19 cellular contexts compared by ENCODE assay signal in genomic region chr12:50615534-50616296, GRCh38.
DNase-seq lines count a peak whose midpoint lies in the region; ATAC-seq, FAIRE-seq and TF ChIP-seq lines count a peak whose summit lies in the region.
"Had no signal": no experiment of that assay in that cellular context is flagged by ENCODE, and none has a peak within 500 bp of the region (broad histone marks: within the 10 kb centered on the region; RNA-seq: fewer than 3 reads in every experiment).

No MANE protein-coding gene starts in this region.

- H3K27me3 ChIP-seq in SJSA1 (replicated peaks) (no peaks in the 10 kb centered on the region), dorsolateral prefrontal cortex (no peaks in the 10 kb centered on the region), trophoblast cell (ENCODE audit: insufficient read depth, low read length) (no peaks in the 10 kb centered on the region), neural progenitor cell (no peaks in the 10 kb centered on the region)

- H3K36me3 ChIP-seq in SJSA1 (no peaks in the 10 kb centered on the region; the same call in 1 of the 2 replicates), trophoblast cell (ENCODE audit: control insufficient read depth in 1 of 2, insufficient read depth in 2 of 2, low read length in 2 of 2) (no peaks in the 10 kb centered on the region), neural progenitor cell (no peaks in the 10 kb centered on the region)

- no peak overlapping the region for H3K23ac ChIP-seq in trophoblast cell (ENCODE audit: low read length)

- H2BK12ac ChIP-seq in trophoblast cell (ENCODE audit: low read length), result no peak overlapping the region

- no peak overlapping the region for H3K18ac ChIP-seq in trophoblast cell (ENCODE audit: low read length)

- TF ChIP-seq CTCF in dorsolateral prefrontal cortex (IDR thresholded peaks at IDR 0.05 in 54 of 56, conservative IDR thresholded peaks at IDR 0.05 in 2 of 56; ENCODE audit: low read depth in 1 of 56, partially characterized antibody in 56 of 56) (no peak), neural progenitor cell (IDR thresholded peaks at IDR 0.05) (no peak)

- intact Hi-C loops in dorsolateral prefrontal cortex (cut with DNase I), result no loop called here
- intact Hi-C loops in activated T-helper 2 cell treated with anti-CD3 and anti-CD28 coated beads, Interferon-gamma antibody, Interleukin-2, Interleukin-4, amounts not matched to agents 10 μg/mL and 5 μg/mL and 100 μg/mL, durations not matched to agents 14 hours and 24 hours and 36 hours (cut with micrococcal nuclease), result no loop called here

- H4K20me1 ChIP-seq in neural progenitor cell (ENCODE audit: low read depth), result peaks cover 11% of the 10 kb centered on the region

- H3K79me2 ChIP-seq in trophoblast cell (ENCODE audit: control insufficient read depth, insufficient read depth, low read length, poor library complexity), result peaks cover 11% of the 10 kb centered on the region
- H3K79me2 ChIP-seq in neural progenitor cell (ENCODE audit: low read depth), result peaks cover 44% of the 10 kb centered on the region

- no peak overlapping the region for H4K12ac ChIP-seq in trophoblast cell (ENCODE audit: low read depth, low read length)

- H3K4me1 Mint-ChIP-seq in activated T-helper 2 cell treated with anti-CD3 and anti-CD28 coated beads, Interferon-gamma antibody, Interleukin-2, Interleukin-4, amounts not matched to agents 10 μg/mL and 5 μg/mL and 100 μg/mL, durations not matched to agents 14 hours and 24 hours and 36 hours (ENCODE audit: low read depth), result peaks cover 17% of the 10 kb centered on the region
- H3K4me1 Mint-ChIP-seq in neural progenitor cell, result peaks cover 14% of the 10 kb centered on the region

- H3F3A ChIP-seq in neural progenitor cell (ENCODE audit: low read depth), result peaks cover 27% of the 10 kb centered on the region

- H3K4me1 ChIP-seq in SJSA1 (replicated peaks) (peaks cover 73% of the 10 kb centered on the region), trophoblast cell (ENCODE audit: control insufficient read depth in 1 of 2, insufficient read depth in 2 of 2, low read length in 2 of 2) (peaks cover 32 to 43% of the 10 kb centered on the region in 2 experiments), neural progenitor cell (peaks cover 24% of the 10 kb centered on the region)

- H3K14ac ChIP-seq in trophoblast cell (ENCODE audit: low read length), result peak overlapping the region; percentile 53

- ATAC-seq in HG03025 (IDR thresholded peaks at IDR 0.05; ENCODE audit: low FRiP score, unreplicated experiment), result no peak
- ATAC-seq: stimulated activated naive CD8-positive, alpha-beta T cell treated with anti-CD3 and anti-CD28 coated beads, Interleukin-15, Interleukin-2, amounts not matched to agents 100 U/mL and 50 U/mL, for 24 hours had no signal

- no peaks in the 10 kb centered on the region for H3K9me3 ChIP-seq in SJSA1 (replicated peaks)
- no peaks in the 10 kb centered on the region for H3K9me3 ChIP-seq in trophoblast cell (ENCODE audit: insufficient read depth, low read depth, low read length)
- no peaks in the 10 kb centered on the region for H3K9me3 ChIP-seq in neural progenitor cell (ENCODE audit: low read depth)

- H3K4me3 ChIP-seq in SJSA1 (no peak overlapping the region), dorsolateral prefrontal cortex (no peak overlapping the region), trophoblast cell (ENCODE audit: low read depth, low read length) (no peak overlapping the region), neural progenitor cell (no peak overlapping the region)

- no peak for DNase-seq in H54 (ENCODE audit: insufficient read length, low spot score)
- DNase-seq in SJSA1 (ENCODE audit: low read depth in 1 of 2, low spot score in 2 of 2), result peak in 1 of 2 experiments; percentile 42
- no peak for DNase-seq in dorsolateral prefrontal cortex
- DNase-seq in trophoblast cell, result peak in 1 of 2 donors; percentile 65
- no peak for DNase-seq in activated T-helper 2 cell treated with anti-CD3 and anti-CD28 coated beads, Interferon-gamma antibody, Interleukin-2, Interleukin-4, amounts not matched to agents 10 μg/mL and 5 μg/mL and 100 μg/mL, durations not matched to agents 14 hours and 24 hours and 36 hours (ENCODE audit: low spot score)
- DNase-seq in kidney tubule cell (ENCODE audit: low spot score), result no peak
- DNase-seq in neural progenitor cell (ENCODE audit: low spot score), result no peak
- DNase-seq: activated gamma-delta T cell; GDM1; hippocampal formation; NCI-H1436; NCI-H524; stimulated activated naive CD8-positive, alpha-beta T cell treated with anti-CD3 and anti-CD28 coated beads, Interleukin-15, Interleukin-2, amounts not matched to agents 100 U/mL and 50 U/mL, for 24 hours had no signal

- H2AFZ ChIP-seq in trophoblast cell (ENCODE audit: insufficient read depth, low read length, poor library complexity), result no peak overlapping the region
- no peak overlapping the region for H2AFZ ChIP-seq in neural progenitor cell (replicated peaks)

- no peak overlapping the region for H2AK5ac ChIP-seq in trophoblast cell (ENCODE audit: low read length)

- no peak overlapping the region for H3K4me2 ChIP-seq in trophoblast cell (ENCODE audit: low read length)
- H3K4me2 ChIP-seq in neural progenitor cell, result no peak overlapping the region

- no peak for TF ChIP-seq POLR2A in H54 (IDR thresholded peaks at IDR 0.05; ENCODE audit: low read depth, low read length)

- peaks cover 49% of the 10 kb centered on the region for H3K79me1 ChIP-seq in trophoblast cell (ENCODE audit: low read length)

- H4K8ac ChIP-seq in trophoblast cell (ENCODE audit: low read depth, low read length), result no peak overlapping the region

- peak overlapping the region; percentile 42 for H3K27ac ChIP-seq in SJSA1
- peak overlapping the region in 35 of 59 donors; percentile 3 to 78 (median 31) for H3K27ac ChIP-seq in dorsolateral prefrontal cortex
- peak overlapping the region; percentile 75 for H3K27ac ChIP-seq in trophoblast cell (ENCODE audit: low read depth, low read length)
- H3K27ac ChIP-seq in neural progenitor cell, result no peak overlapping the region
- H3K27ac ChIP-seq: C4-2B had no signal

- no peak overlapping the region for H3K4ac ChIP-seq in trophoblast cell (ENCODE audit: low read depth, low read length)

- FAIRE-seq in H54 (lab: Jason Lieb, UNC), result peak; percentile 11
- FAIRE-seq: endothelial cell of umbilical vein, RCC 7860 had no signal

- peak overlapping the region; percentile 82 for H2BK120ac ChIP-seq in trophoblast cell (ENCODE audit: insufficient read depth, low read length, poor library complexity)

- H3K27me3 Mint-ChIP-seq in activated T-helper 2 cell treated with anti-CD3 and anti-CD28 coated beads, Interferon-gamma antibody, Interleukin-2, Interleukin-4, amounts not matched to agents 10 μg/mL and 5 μg/mL and 100 μg/mL, durations not matched to agents 14 hours and 24 hours and 36 hours (ENCODE audit: low read depth), result no peaks in the 10 kb centered on the region
- H3K27me3 Mint-ChIP-seq in neural progenitor cell (ENCODE audit: insufficient read depth, low read depth), result peaks cover 3% of the 10 kb centered on the region
- H3K27me3 Mint-ChIP-seq: IgD-negative memory B cell had no signal

- no peaks in the 10 kb centered on the region for H3K36me3 Mint-ChIP-seq in activated T-helper 2 cell treated with anti-CD3 and anti-CD28 coated beads, Interferon-gamma antibody, Interleukin-2, Interleukin-4, amounts not matched to agents 10 μg/mL and 5 μg/mL and 100 μg/mL, durations not matched to agents 14 hours and 24 hours and 36 hours (ENCODE audit: low read depth)
- no peaks in the 10 kb centered on the region for H3K36me3 Mint-ChIP-seq in neural progenitor cell
- H3K36me3 Mint-ChIP-seq: IgD-negative memory B cell had no signal

- no peaks in the 10 kb centered on the region for H3K9me3 Mint-ChIP-seq in activated T-helper 2 cell treated with anti-CD3 and anti-CD28 coated beads, Interferon-gamma antibody, Interleukin-2, Interleukin-4, amounts not matched to agents 10 μg/mL and 5 μg/mL and 100 μg/mL, durations not matched to agents 14 hours and 24 hours and 36 hours
- no peaks in the 10 kb centered on the region for H3K9me3 Mint-ChIP-seq in neural progenitor cell
- H3K9me3 Mint-ChIP-seq: IgD-negative memory B cell, neural crest cell had no signal

- no peak overlapping the region for H3K4me3 Mint-ChIP-seq in activated T-helper 2 cell treated with anti-CD3 and anti-CD28 coated beads, Interferon-gamma antibody, Interleukin-2, Interleukin-4, amounts not matched to agents 10 μg/mL and 5 μg/mL and 100 μg/mL, durations not matched to agents 14 hours and 24 hours and 36 hours (ENCODE audit: low read depth)
- no peak overlapping the region for H3K4me3 Mint-ChIP-seq in neural progenitor cell
- H3K4me3 Mint-ChIP-seq: IgD-negative memory B cell, neural crest cell had no signal

- peak overlapping the region; percentile 75 for H2BK5ac ChIP-seq in trophoblast cell (ENCODE audit: low read depth, low read length, poor library complexity)

- no CpG with 5 or more reads among the region's 5 CpGs for WGBS in trophoblast cell (ENCODE audit: extremely low coverage, insufficient coverage, insufficient read length)

- H3K9ac ChIP-seq in trophoblast cell (ENCODE audit: low read length) (no peak overlapping the region), neural progenitor cell (no peak overlapping the region)

- H4K91ac ChIP-seq in trophoblast cell (ENCODE audit: low read depth, low read length), result peak overlapping the region; percentile 66

- H3K27ac Mint-ChIP-seq in activated T-helper 2 cell treated with anti-CD3 and anti-CD28 coated beads, Interferon-gamma antibody, Interleukin-2, Interleukin-4, amounts not matched to agents 10 μg/mL and 5 μg/mL and 100 μg/mL, durations not matched to agents 14 hours and 24 hours and 36 hours, result no peak overlapping the region
- H3K27ac Mint-ChIP-seq in neural progenitor cell, result no peak overlapping the region
- H3K27ac Mint-ChIP-seq: IgD-negative memory B cell had no signal
